Comparison of ENCODE assay signal across 22 cellular contexts in the genomic region with DNA sequence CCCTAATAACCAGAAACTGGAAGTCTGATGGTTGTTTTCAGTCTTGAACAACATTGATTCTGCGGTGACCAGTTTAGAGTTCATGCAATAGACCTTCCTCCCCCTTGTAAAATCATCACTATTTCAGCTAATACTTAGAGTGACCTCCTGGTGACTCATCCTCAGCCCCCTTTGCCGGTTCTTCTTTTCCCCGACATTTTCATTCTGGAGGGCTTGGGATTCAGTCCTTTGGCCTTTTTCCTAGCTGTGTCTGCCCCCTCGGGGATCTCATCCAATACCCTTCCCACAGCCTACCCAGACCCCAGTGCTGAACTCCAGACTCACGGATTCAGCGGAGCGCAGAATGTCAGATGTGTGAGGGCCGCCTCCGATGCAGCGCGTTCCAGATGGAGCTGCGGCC. TPM values are rescaled to one million over a fixed set of nuclear protein-coding genes. Genes with fewer than 3 reads are reported as not detected.
DNase-seq lines count a peak whose midpoint lies in the region; ATAC-seq, FAIRE-seq and TF ChIP-seq lines count a peak whose summit lies in the region.
"Had no signal": no experiment of that assay in that cellular context is flagged by ENCODE, and none has a peak within 500 bp of the region (broad histone marks: within the 10 kb centered on the region; RNA-seq: fewer than 3 reads in every experiment).

No MANE protein-coding gene starts in this region.

- ATAC-seq in omental fat pad (ENCODE audit: low FRiP score) = peak; percentile 6
- no peak for ATAC-seq in GM18498 (IDR thresholded peaks at IDR 0.05; ENCODE audit: unreplicated experiment)
- no peak for ATAC-seq in pancreas
- ATAC-seq in GM19351 (IDR thresholded peaks at IDR 0.05; ENCODE audit: unreplicated experiment) = no peak

- WGBS in pancreas, 2 donors = 17 to 20% methylated on average over 12 of the region's 12 CpGs

- peaks cover 24% of the 10 kb centered on the region for H3K4me1 ChIP-seq in NT2/D1 (ENCODE audit: insufficient read depth, insufficient read length)
- H3K4me1 ChIP-seq in pancreas = no peaks in the 10 kb centered on the region

- H3K9me3 ChIP-seq in NT2/D1 (ENCODE audit: insufficient read depth, low read length) (peaks cover 16% of the 10 kb centered on the region), iPS-18c (ENCODE audit: control insufficient read depth, insufficient read depth, low read length) (peaks cover 2% of the 10 kb centered on the region), pancreas (no peaks in the 10 kb centered on the region)

- H3K9ac ChIP-seq in NT2/D1 (ENCODE audit: insufficient read length, low read depth) = peak overlapping the region; percentile 15

- H3K4me3 ChIP-seq in GM12865 (ENCODE audit: low read depth, low read length) (peak overlapping the region; percentile 21), NT2/D1 (ENCODE audit: insufficient read length, low read depth) (peak overlapping the region; percentile 19), iPS-18c (ENCODE audit: insufficient read depth, low read depth, low read length) (peak overlapping the region; percentile 16; the same call in 1 of the 2 replicates), pancreas (no peak overlapping the region)
- H3K4me3 ChIP-seq: PC-9, SJCRH30 had no signal

- H3K27me3 ChIP-seq in NT2/D1 (ENCODE audit: insufficient read depth, insufficient read length) (peaks cover 23% of the 10 kb centered on the region), pancreas (peaks cover 0 to 51% (median 3%) of the 10 kb centered on the region in 4 donors)

- intact Hi-C loops in pancreas (cut with DNase I) = loop anchor here in 1 of 3 donors (10.0 kb wide), 1 partner anchor 119 kb away; no protein-coding TSS in a partner anchor

- FAIRE-seq in pancreas (lab: Jason Lieb, UNC) = no peak

- TF ChIP-seq CTCF in GM12865 (IDR thresholded peaks at IDR 0.05; ENCODE audit: insufficient read depth, low read depth, low read length, missing control alignments) (no peak), omental fat pad (IDR thresholded peaks at IDR 0.05) (no peak), pancreas (IDR thresholded peaks at IDR 0.05) (no peak)

- no peak overlapping the region for H3K27ac ChIP-seq in pancreas
- H3K27ac ChIP-seq: PC-9, SJCRH30 had no signal

- no peak for DNase-seq in GM12865 (ENCODE audit: low read depth)
- no peak for DNase-seq in NT2/D1 (ENCODE audit: low read depth, low spot score)
- no peak for DNase-seq in omental fat pad (ENCODE audit: low spot score)
- DNase-seq in inferior parietal cortex (ENCODE audit: extremely low spot score) = no peak
- no peak for DNase-seq in pancreas
- DNase-seq: ACHN, AML-193, COR-L47, EL, GOT3, HFFc6, KBM-7, NCI-H1048, NCI-H1436 treated with DMSO at 0.1 percent for 48 hours, NCI-H2029 treated with DMSO at 0.1 percent for 48 hours, NCI-H510A, PC-9 had no signal

- H3K36me3 ChIP-seq in NT2/D1 (ENCODE audit: insufficient read depth, insufficient read length, low read length) (no peaks in the 10 kb centered on the region), pancreas (no peaks in the 10 kb centered on the region)
- H3K36me3 ChIP-seq: SJCRH30 had no signal

RNA-seq across cellular contexts. Expression of gene BHLHE23, which starts 7.5 kb away (rescaled TPM):
- total RNA-seq in omental fat pad (not detected), pancreas (not detected)
- polyA plus RNA-seq in pancreas = not detected
- total RNA-seq: HFFc6, PC-9, SJCRH30 had no signal
- polyA plus RNA-seq: CD14-positive monocyte had no signal

Comparison
In these comparisons a context has a peak if more than half of its experiments do, and no peak if none do; other contexts are left out.
1. H3K4me3 ChIP-seq: peak in GM12865 (single experiment), NT2/D1 (single experiment) and iPS-18c (single experiment); none in pancreas (0 of 4).